Comparison of ENCODE assay signal across 12 cellular contexts in the genomic region with DNA sequence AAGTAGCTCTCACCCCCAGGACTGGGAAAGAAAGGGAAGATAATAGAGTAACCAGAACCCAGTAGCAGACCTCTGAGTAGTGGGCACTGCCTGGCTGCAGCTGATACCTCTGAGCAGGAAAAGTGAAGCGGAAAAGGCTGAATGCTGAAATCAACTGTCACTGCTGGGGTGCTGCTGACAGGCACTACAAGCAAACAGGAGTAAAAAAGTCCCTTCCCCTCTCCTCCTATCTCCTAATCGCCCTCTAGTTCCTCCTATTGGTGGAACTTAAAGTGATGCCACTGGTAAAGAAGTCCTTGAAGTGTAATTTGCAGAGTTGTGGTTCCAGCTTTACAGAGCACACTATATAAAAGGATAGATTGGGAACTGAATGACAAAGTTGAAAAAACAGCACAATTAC. TPM values are rescaled to one million over a fixed set of nuclear protein-coding genes. Genes with fewer than 3 reads are reported as not detected.
A peak's percentile ranks its signal among the peaks of the same experiment; 100 is the strongest.
DNase-seq lines count a peak whose midpoint lies in the region; ATAC-seq and TF ChIP-seq lines count a peak whose summit lies in the region.
"Had no signal": no experiment of that assay in that cellular context is flagged by ENCODE, and none has a peak within 500 bp of the region (broad histone marks: within the 10 kb centered on the region; RNA-seq: fewer than 3 reads in every experiment).

No MANE protein-coding gene starts in this region.

- ATAC-seq in activated naive CD4-positive, alpha-beta T cell treated with anti-CD3 and anti-CD28 coated beads, Interleukin-2, amount 50 U/mL, for 72 hours = no peak
- ATAC-seq in CD8-positive, alpha-beta T cell = no peak

- POLR2A ChIA-PET in CD8-positive, alpha-beta T cell (lab: Charles Lee) = no interaction called here

- H3K9me3 Mint-ChIP-seq in activated naive CD4-positive, alpha-beta T cell treated with anti-CD3 and anti-CD28 coated beads, Interleukin-2, amount 50 U/mL, for 72 hours = peaks cover 4 to 7% of the 10 kb centered on the region in 2 donors
- H3K9me3 Mint-ChIP-seq in CD8-positive, alpha-beta T cell = no peaks in the 10 kb centered on the region
- H3K9me3 Mint-ChIP-seq: activated naive CD4-positive, alpha-beta T cell treated with anti-CD3 and anti-CD28 coated beads for 36 hours had no signal

- H3K4me1 Mint-ChIP-seq in CD8-positive, alpha-beta T cell (ENCODE audit: low read depth) = no peaks in the 10 kb centered on the region
- H3K4me1 Mint-ChIP-seq: CD4-positive, CD25-positive, alpha-beta regulatory T cell had no signal

- H3K27ac Mint-ChIP-seq in activated naive CD4-positive, alpha-beta T cell treated with anti-CD3 and anti-CD28 coated beads, Interleukin-2, amount 50 U/mL, for 72 hours = no peak overlapping the region
- H3K27ac Mint-ChIP-seq in CD8-positive, alpha-beta T cell = no peak overlapping the region
- H3K27ac Mint-ChIP-seq: activated naive CD4-positive, alpha-beta T cell treated with anti-CD3 and anti-CD28 coated beads for 36 hours; CD4-positive, CD25-positive, alpha-beta regulatory T cell had no signal

- DNase-seq in A172 (ENCODE audit: low spot score) (peak; percentile 55), HFF-Myc (ENCODE audit: extremely low read depth, low read depth) (peak; percentile 16), SK-MEL-5 (ENCODE audit: low read depth, low spot score) (peak; percentile 45), fibroblast of pulmonary artery (ENCODE audit: low read depth) (peak; percentile 43), SK-N-DZ (ENCODE audit: low spot score) (no peak)
- DNase-seq in activated naive CD4-positive, alpha-beta T cell treated with anti-CD3 and anti-CD28 coated beads, Interleukin-2, amount 50 U/mL, for 72 hours (ENCODE audit: low spot score in 2 of 2) = no peak
- DNase-seq in activated CD8-positive, alpha-beta memory T cell treated with anti-CD3 and anti-CD28 coated beads, Interleukin-2, amount 50 U/mL, for 48 hours = no peak
- no peak for DNase-seq in CD8-positive, alpha-beta T cell
- DNase-seq: activated naive CD4-positive, alpha-beta T cell treated with anti-CD3 and anti-CD28 coated beads for 36 hours; CD4-positive, CD25-positive, alpha-beta regulatory T cell; substantia nigra had no signal

- TF ChIP-seq CTCF in HFF-Myc (IDR thresholded peaks at IDR 0.05; ENCODE audit: low read depth, low read length, missing control alignments) (peak; percentile 34), fibroblast of pulmonary artery (IDR thresholded peaks at IDR 0.05; ENCODE audit: low read length, missing control alignments) (peak; percentile 22)
- no peak for TF ChIP-seq CTCF in CD8-positive, alpha-beta T cell (IDR thresholded peaks at IDR 0.05)

- intact Hi-C loops in CD8-positive, alpha-beta T cell (cut with DNase I, micrococcal nuclease) = no loop called here

- no peaks in the 10 kb centered on the region for H3K27me3 Mint-ChIP-seq in CD8-positive, alpha-beta T cell (ENCODE audit: low read depth)
- H3K27me3 Mint-ChIP-seq: CD4-positive, CD25-positive, alpha-beta regulatory T cell had no signal

- no peaks in the 10 kb centered on the region for H3K36me3 Mint-ChIP-seq in activated naive CD4-positive, alpha-beta T cell treated with anti-CD3 and anti-CD28 coated beads, Interleukin-2, amount 50 U/mL, for 72 hours
- H3K36me3 Mint-ChIP-seq in CD8-positive, alpha-beta T cell = no peaks in the 10 kb centered on the region
- H3K36me3 Mint-ChIP-seq: CD4-positive, CD25-positive, alpha-beta regulatory T cell had no signal

- H3K4me3 Mint-ChIP-seq in CD8-positive, alpha-beta T cell = no peak overlapping the region
- H3K4me3 Mint-ChIP-seq: activated naive CD4-positive, alpha-beta T cell treated with anti-CD3 and anti-CD28 coated beads for 36 hours; CD4-positive, CD25-positive, alpha-beta regulatory T cell had no signal

- no peak overlapping the region for H3K27ac ChIP-seq in CD8-positive, alpha-beta T cell (ENCODE audit: low read depth, low read length)
- H3K27ac ChIP-seq: SJCRH30 had no signal

- H3K4me3 ChIP-seq in HFF-Myc (replicated peaks; ENCODE audit: low read depth, low read length) = no peak overlapping the region
- H3K4me3 ChIP-seq in fibroblast of pulmonary artery (replicated peaks; ENCODE audit: low read depth, low read length) = no peak overlapping the region
- no peak overlapping the region for H3K4me3 ChIP-seq in CD8-positive, alpha-beta T cell (ENCODE audit: low read depth, low read length)
- H3K4me3 ChIP-seq: SJCRH30 had no signal

- no peaks in the 10 kb centered on the region for H3K36me3 ChIP-seq in CD8-positive, alpha-beta T cell (ENCODE audit: insufficient read depth, low read length)
- H3K36me3 ChIP-seq: SJCRH30 had no signal

- H3K9me3 ChIP-seq in CD8-positive, alpha-beta T cell (ENCODE audit: low read length) = no peaks in the 10 kb centered on the region
- H3K9me3 ChIP-seq: SJCRH30 had no signal

- H3K27me3 ChIP-seq in CD8-positive, alpha-beta T cell (ENCODE audit: insufficient read depth, low read length) = no peaks in the 10 kb centered on the region
- H3K27me3 ChIP-seq: SJCRH30 had no signal

- in situ Hi-C loops in SK-MEL-5 (cut with HindIII; ENCODE audit: low pct_unique_long_range_greater_than_20kb, low sequenced_read_pairs) = no loop called here

- no peaks in the 10 kb centered on the region for H3K4me1 ChIP-seq in CD8-positive, alpha-beta T cell (ENCODE audit: insufficient read depth, low read length)
- H3K4me1 ChIP-seq: SJCRH30 had no signal

- CTCF ChIA-PET in CD8-positive, alpha-beta T cell (lab: Charles Lee) = no interaction called here

RNA-seq across cellular contexts. Expression of a gene that starts 32.8 kb away (rescaled TPM):
- total RNA-seq in A172 (2014; rRNA removed; shearing (Covaris generic)) = 8.1 and 9.4 TPM in 2 replicates
- 0.08 and 0.24 TPM in 2 replicates for total RNA-seq in SK-MEL-5 (2014; rRNA removed; shearing (Covaris generic))
- 0.53 and 0.95 TPM in 2 replicates for polyA plus RNA-seq in SK-MEL-5 (2015; cell fraction: cytosol; rRNA removed)
- polyA plus RNA-seq in SK-MEL-5 (2015; cell fraction: nucleus; rRNA removed) = not detected in 2 replicates
- total RNA-seq in activated naive CD4-positive, alpha-beta T cell treated with anti-CD3 and anti-CD28 coated beads, Interleukin-2, amount 50 U/mL, for 72 hours = not detected
- polyA plus RNA-seq in SK-N-DZ (2014; cell fraction: cytosol; rRNA removed) = 0.46 and 1.1 TPM in 2 replicates
- 2.7 and 3.4 TPM in 2 replicates for polyA plus RNA-seq in SK-N-DZ (2014; cell fraction: nucleus; rRNA removed)
- total RNA-seq in CD8-positive, alpha-beta T cell = not detected
- total RNA-seq: activated naive CD4-positive, alpha-beta T cell treated with anti-CD3 and anti-CD28 coated beads for 36 hours; CD4-positive, CD25-positive, alpha-beta regulatory T cell had no signal
- polyA plus RNA-seq: CD4-positive, CD25-positive, alpha-beta regulatory T cell had no signal

Comparison
In these comparisons a context has a peak if more than half of its experiments do, and no peak if none do; other contexts are left out.
1. DNase-seq: peak in A172 (single experiment), HFF-Myc (single experiment), SK-MEL-5 (single experiment) and fibroblast of pulmonary artery (single experiment); none in activated naive CD4-positive, alpha-beta T cell treated with anti-CD3 and anti-CD28 coated beads, Interleukin-2, amount 50 U/mL, for 72 hours (0 of 2), activated CD8-positive, alpha-beta memory T cell treated with anti-CD3 and anti-CD28 coated beads, Interleukin-2, amount 50 U/mL, for 48 hours (single experiment), SK-N-DZ (single experiment) and CD8-positive, alpha-beta T cell (0 of 7).